ENCODE assay signal across 18 cellular contexts in the genomic region with DNA sequence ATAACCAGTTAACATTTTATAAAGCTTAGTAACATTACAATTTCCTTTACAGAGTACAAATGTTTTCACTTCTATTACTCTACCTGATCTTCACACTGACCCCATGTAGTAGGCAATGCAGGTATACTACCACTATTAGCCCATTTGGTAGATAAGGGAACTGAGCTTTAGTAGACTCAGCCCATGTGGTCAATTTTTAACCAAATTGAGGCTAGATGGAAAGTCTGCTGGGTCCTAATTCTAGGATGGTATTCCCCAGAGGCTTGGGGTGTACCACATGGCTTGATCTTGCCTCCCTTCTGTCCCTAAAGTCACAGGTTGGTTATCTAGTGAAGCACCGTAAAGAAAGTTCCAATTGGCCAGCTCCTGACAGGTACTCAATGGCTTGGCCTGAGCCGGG. TPM values are rescaled to one million over a fixed set of nuclear protein-coding genes. Genes with fewer than 3 reads are reported as not detected.
DNase-seq lines count a peak whose midpoint lies in the region; ATAC-seq and TF ChIP-seq lines count a peak whose summit lies in the region.
"Had no signal": no experiment of that assay in that cellular context is flagged by ENCODE, and none has a peak within 500 bp of the region (broad histone marks: within the 10 kb centered on the region; RNA-seq: fewer than 3 reads in every experiment).

No MANE protein-coding gene starts in this region.

- H3K36me3 ChIP-seq in Karpas-422 (ENCODE audit: insufficient read depth, low read length) (no peaks in the 10 kb centered on the region), psoas muscle (ENCODE audit: insufficient read depth in 1 of 2, low read depth in 1 of 2) (no peaks in the 10 kb centered on the region)

- 82 to 87% (median 84%) methylated on average over 2 of the region's 2 CpGs for WGBS in psoas muscle, 3 donors

- H3K9ac ChIP-seq in Karpas-422 (ENCODE audit: low read length) = peak overlapping the region; percentile 15; the same call in 1 of the 2 replicates

- peaks cover 51% of the 10 kb centered on the region for H3K27me3 Mint-ChIP-seq in activated T-helper 17 cell treated with anti-CD3 and anti-CD28 coated beads, Interleukin-2, amount 50 U/mL, for 72 hours

- H3K4me3 ChIP-seq in Karpas-422 (ENCODE audit: low read length) (peak overlapping the region; percentile 8; the same call in 1 of the 2 replicates), psoas muscle (no peak overlapping the region)

- CTCF ChIA-PET in GM10248 (lab: Yijun Ruan, JAX) = interaction anchor here (1.3 to 3.8 kb wide), 8 partner anchors 11 to 226 kb away, joined by 3 to 29 read pairs (median 8); no protein-coding TSS in a partner anchor

- no peaks in the 10 kb centered on the region for H3K27me3 ChIP-seq in Karpas-422 (ENCODE audit: low read length)
- H3K27me3 ChIP-seq in psoas muscle (ENCODE audit: insufficient read depth in 3 of 3, low read length in 2 of 3) = no peaks in the 10 kb centered on the region

- H3K4me1 ChIP-seq in Karpas-422 (ENCODE audit: low read length) (peaks cover 31% of the 10 kb centered on the region), psoas muscle (peaks cover 16% of the 10 kb centered on the region)

- TF ChIP-seq CTCF in GM10248 (IDR thresholded peaks at IDR 0.05; ENCODE audit: control extremely low read depth, extremely low read depth, low read depth, missing control alignments) = no peak
- no peak for TF ChIP-seq CTCF in psoas muscle (IDR thresholded peaks at IDR 0.05)

- no peak overlapping the region for H3K4me3 Mint-ChIP-seq in activated T-helper 17 cell treated with anti-CD3 and anti-CD28 coated beads, Interleukin-2, amount 50 U/mL, for 72 hours
- H3K4me3 Mint-ChIP-seq: activated CD8-positive, alpha-beta memory T cell treated with anti-CD3 and anti-CD28 coated beads, Interleukin-2, amount 10 ng/mL, durations not matched to agents 7 days and 5 days; CD8-positive, alpha-beta T cell; nephron progenitor cell; stimulated activated effector memory CD8-positive, alpha-beta T cell treated with anti-CD3 and anti-CD28 coated beads, Interleukin-12 subunit alpha, Interleukin-12 subunit beta, amount 100 ng/mL, for 72 hours had no signal

- no peaks in the 10 kb centered on the region for H3K9me3 ChIP-seq in Karpas-422 (ENCODE audit: low read length)
- no peaks in the 10 kb centered on the region for H3K9me3 ChIP-seq in psoas muscle

- peak overlapping the region; percentile 53 for H3K4me2 ChIP-seq in Karpas-422 (ENCODE audit: low read depth, low read length, poor library complexity, severe bottlenecking)

- H3K27ac ChIP-seq in Karpas-422 (ENCODE audit: low read length) (no peak overlapping the region), psoas muscle (peak overlapping the region; percentile 77)

- H3K4me1 Mint-ChIP-seq in activated T-helper 17 cell treated with anti-CD3 and anti-CD28 coated beads, Interleukin-2, amount 50 U/mL, for 72 hours = no peaks in the 10 kb centered on the region
- H3K4me1 Mint-ChIP-seq: activated CD8-positive, alpha-beta memory T cell treated with anti-CD3 and anti-CD28 coated beads, Interleukin-2, amount 10 ng/mL, durations not matched to agents 7 days and 5 days had no signal

- DNase-seq in GM10248 (ENCODE audit: extremely low spot score) (peak; percentile 51), Karpas-422 (peak; percentile 74), psoas muscle (no peak), hepatic stellate cell (ENCODE audit: low spot score) (no peak), NK-92 (lab: John Stamatoyannopoulos, UW; ENCODE audit: unreplicated experiment) (no peak), GM19240 (ENCODE audit: insufficient read length, low spot score) (no peak)
- DNase-seq: activated CD8-positive, alpha-beta memory T cell treated with anti-CD3 and anti-CD28 coated beads, Interleukin-2, amount 10 ng/mL, durations not matched to agents 7 days and 5 days; activated gamma-delta T cell; CD8-positive, alpha-beta T cell; NCI-H2029 treated with DMSO at 0.1 percent for 48 hours; SHP77 treated with DMSO at 0.1 percent for 48 hours; stimulated activated CD4-positive, alpha-beta T cell treated with anti-CD3 and anti-CD28 coated beads, Interleukin-12 subunit alpha, Interleukin-12 subunit beta, amount 100 ng/mL, for 4 hours had no signal

- no peaks in the 10 kb centered on the region for H3K36me3 Mint-ChIP-seq in activated T-helper 17 cell treated with anti-CD3 and anti-CD28 coated beads, Interleukin-2, amount 50 U/mL, for 72 hours (ENCODE audit: low read depth)
- H3K36me3 Mint-ChIP-seq: activated CD8-positive, alpha-beta memory T cell treated with anti-CD3 and anti-CD28 coated beads, Interleukin-2, amount 10 ng/mL, durations not matched to agents 7 days and 5 days; CD8-positive, alpha-beta T cell; stimulated activated effector memory CD8-positive, alpha-beta T cell treated with anti-CD3 and anti-CD28 coated beads, Interleukin-12 subunit alpha, Interleukin-12 subunit beta, amount 100 ng/mL, for 72 hours had no signal

- ATAC-seq in GM19463 (IDR thresholded peaks at IDR 0.05; ENCODE audit: unreplicated experiment) = peak; percentile 45
- no peak for ATAC-seq in psoas muscle
- no peak for ATAC-seq in activated T-helper 17 cell treated with anti-CD3 and anti-CD28 coated beads, Interleukin-2, amount 50 U/mL, for 72 hours (replicated peaks)
- ATAC-seq: activated CD8-positive, alpha-beta memory T cell treated with anti-CD3 and anti-CD28 coated beads, Interleukin-2, amount 10 ng/mL, durations not matched to agents 7 days and 5 days; CD8-positive, alpha-beta T cell had no signal

- H3K79me2 ChIP-seq in Karpas-422 (ENCODE audit: low read length) = no peaks in the 10 kb centered on the region

- POLR2A ChIA-PET in GM10248 (lab: Yijun Ruan, JAX) = no interaction called here

- no peaks in the 10 kb centered on the region for H3K9me3 Mint-ChIP-seq in activated T-helper 17 cell treated with anti-CD3 and anti-CD28 coated beads, Interleukin-2, amount 50 U/mL, for 72 hours
- H3K9me3 Mint-ChIP-seq: CD8-positive, alpha-beta T cell; stimulated activated effector memory CD8-positive, alpha-beta T cell treated with anti-CD3 and anti-CD28 coated beads, Interleukin-12 subunit alpha, Interleukin-12 subunit beta, amount 100 ng/mL, for 72 hours had no signal

- H3K9me2 ChIP-seq in Karpas-422 (replicated peaks; ENCODE audit: insufficient read depth, low read length) = no peaks in the 10 kb centered on the region

- H3K27ac Mint-ChIP-seq in activated T-helper 17 cell treated with anti-CD3 and anti-CD28 coated beads, Interleukin-2, amount 50 U/mL, for 72 hours = no peak overlapping the region
- H3K27ac Mint-ChIP-seq: activated CD8-positive, alpha-beta memory T cell treated with anti-CD3 and anti-CD28 coated beads, Interleukin-2, amount 10 ng/mL, durations not matched to agents 7 days and 5 days; CD8-positive, alpha-beta T cell; nephron progenitor cell; progenitor cell of endocrine pancreas; stimulated activated effector memory CD8-positive, alpha-beta T cell treated with anti-CD3 and anti-CD28 coated beads, Interleukin-12 subunit alpha, Interleukin-12 subunit beta, amount 100 ng/mL, for 72 hours had no signal

- H4K20me1 ChIP-seq in Karpas-422 (ENCODE audit: insufficient read depth, low read depth, low read length) = no peaks in the 10 kb centered on the region

- H2AFZ ChIP-seq in Karpas-422 (ENCODE audit: low read length) = no peak overlapping the region

- intact Hi-C loops in psoas muscle (cut with DNase I) = no loop called here

RNA-seq across cellular contexts. Expression of gene NRXN2, which starts 48.2 kb away (rescaled TPM):
- 0.83 TPM in 1 of 2 replicates, not detected in the other for total RNA-seq in Karpas-422 (2014; rRNA removed; shearing (Covaris generic); ENCODE audit: low replicate concordance)
- 1 to 10 TPM; 1.4 to 5.2 (median 3.5) TPM for total RNA-seq in psoas muscle
- 1 to 10 TPM in 1 of 3 donors, under 1 TPM in 2; 0.44 to 1.9 (median 0.60) TPM for polyA plus RNA-seq in psoas muscle
- 1 to 10 TPM in 1 of 2 donors, under 1 TPM in 1; 0.11 to 1.2 TPM for total RNA-seq in activated T-helper 17 cell treated with anti-CD3 and anti-CD28 coated beads, Interleukin-2, amount 50 U/mL, for 72 hours
- total RNA-seq: MCF 10A had no signal

Comparison
In these comparisons a context has a peak if more than half of its experiments do, and no peak if none do; other contexts are left out.
1. DNase-seq: peak in GM10248 (single experiment) and Karpas-422 (single experiment); none in psoas muscle (0 of 2), hepatic stellate cell (single experiment), NK-92 (single experiment) and GM19240 (single experiment).